ENCODE assay signal across 8 cellular contexts in genomic region chr3:150410311-150411105, GRCh38. TPM values are rescaled to one million over a fixed set of nuclear protein-coding genes. Genes with fewer than 3 reads are reported as not detected.
DNase-seq lines count a peak whose midpoint lies in the region; ATAC-seq, FAIRE-seq and TF ChIP-seq lines count a peak whose summit lies in the region.

No MANE protein-coding gene starts in this region.

- no peaks in the 10 kb centered on the region for H3K9me3 Mint-ChIP-seq in nephron

- no peak for TF ChIP-seq CTCF in AG10803 (conservative IDR thresholded peaks at IDR 0.05; ENCODE audit: low read length)
- TF ChIP-seq CTCF in fibroblast of villous mesenchyme (IDR thresholded peaks at IDR 0.05; ENCODE audit: insufficient read depth, low read depth, low read length): no peak
- no peak for TF ChIP-seq CTCF in nephron (IDR thresholded peaks at IDR 0.05; ENCODE audit: unreplicated experiment in 3 of 3)

- H3K4me1 Mint-ChIP-seq in nephron: peaks cover 41% of the 10 kb centered on the region

- peak overlapping the region; percentile 78 to 96 (median 93) for H3K27ac Mint-ChIP-seq in nephron

- peaks cover 29% of the 10 kb centered on the region for H3K36me3 Mint-ChIP-seq in nephron (ENCODE audit: low read depth)

- ATAC-seq in GM19395 (IDR thresholded peaks at IDR 0.05; ENCODE audit: unreplicated experiment) (peak; percentile 2), HG02870 (IDR thresholded peaks at IDR 0.05; ENCODE audit: unreplicated experiment) (no peak)

- H3K9me3 ChIP-seq in NT2/D1 (ENCODE audit: insufficient read depth, low read length): no peaks in the 10 kb centered on the region

- DNase-seq in AG10803 (ENCODE audit: low read depth): no peak
- no peak for DNase-seq in NT2/D1 (ENCODE audit: low read depth, low spot score)
- peak; percentile 21 for DNase-seq in activated gamma-delta T cell (lab: John Stamatoyannopoulos, UW)
- peak; percentile 45 for DNase-seq in fibroblast of villous mesenchyme (ENCODE audit: low read depth)
- DNase-seq in urothelium cell line (ENCODE audit: low spot score): peak; percentile 9

- peak overlapping the region; percentile 79 to 88 (median 88) for H3K4me3 Mint-ChIP-seq in nephron

- FAIRE-seq in urothelium cell line (lab: Jason Lieb, UNC): no peak

- H3K4me1 ChIP-seq in NT2/D1 (ENCODE audit: insufficient read depth, insufficient read length): no peaks in the 10 kb centered on the region

- H3K36me3 ChIP-seq in NT2/D1 (ENCODE audit: insufficient read depth, insufficient read length, low read length): peaks cover 62% of the 10 kb centered on the region

- H3K9ac ChIP-seq in NT2/D1 (ENCODE audit: insufficient read length, low read depth): peak overlapping the region; percentile 97

- peak overlapping the region; percentile 96 for H3K4me3 ChIP-seq in AG10803 (ENCODE audit: low read length)
- peak overlapping the region; percentile 95 for H3K4me3 ChIP-seq in NT2/D1 (ENCODE audit: insufficient read length, low read depth)
- H3K4me3 ChIP-seq in fibroblast of villous mesenchyme (ENCODE audit: low read depth, low read length): peak overlapping the region; percentile 98

- H3K27me3 ChIP-seq in NT2/D1 (ENCODE audit: insufficient read depth, insufficient read length): no peaks in the 10 kb centered on the region

- H3K27me3 Mint-ChIP-seq in nephron (ENCODE audit: low read depth): no peaks in the 10 kb centered on the region

RNA-seq across cellular contexts. Expression of gene TSC22D2, which starts 2.4 kb away (rescaled TPM):
- 14.2 and 16.4 TPM in 2 replicates for total RNA-seq in fibroblast of villous mesenchyme

Comparison
In these comparisons a context has a peak if more than half of its experiments do, and no peak if none do; other contexts are left out.
1. DNase-seq: peak in activated gamma-delta T cell (single experiment), fibroblast of villous mesenchyme (single experiment) and urothelium cell line (single experiment); none in AG10803 (single experiment) and NT2/D1 (single experiment).
2. Peak in every context shown above with its lines, with median percentiles within 50 percentile points of each other: H3K4me3 ChIP-seq.